ENCODE assay signal across 9 cellular contexts in the genomic region with DNA sequence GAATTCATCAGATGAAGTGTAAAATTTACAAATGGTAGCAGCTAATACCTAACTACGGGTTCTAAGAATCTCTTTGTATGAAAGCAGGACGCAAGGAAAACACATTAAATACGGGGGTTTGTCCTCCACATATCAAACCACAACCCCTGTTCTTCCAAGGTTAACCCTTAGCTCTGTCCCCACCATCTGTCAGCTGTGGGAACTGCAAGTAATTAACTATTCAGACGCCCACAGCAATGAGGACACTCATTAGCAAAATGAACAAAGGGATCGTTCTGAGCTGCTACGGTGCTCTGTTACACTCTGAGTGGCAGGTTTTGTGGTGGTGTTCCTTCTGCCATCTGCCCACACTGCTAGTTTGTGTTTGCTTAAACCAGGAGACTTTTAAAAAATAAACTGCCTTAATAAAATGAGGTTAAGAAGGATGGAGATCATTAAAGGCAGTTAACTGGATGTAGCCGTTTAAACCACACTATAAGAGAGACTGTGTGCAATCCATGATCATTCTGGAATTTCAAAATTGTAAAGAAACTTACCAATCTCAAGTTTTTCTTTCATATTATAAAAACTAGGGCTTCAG. TPM values are rescaled to one million over a fixed set of nuclear protein-coding genes. Genes with fewer than 3 reads are reported as not detected.
DNase-seq lines count a peak whose midpoint lies in the region; ATAC-seq and TF ChIP-seq lines count a peak whose summit lies in the region.
"Had no signal": no experiment of that assay in that cellular context is flagged by ENCODE, and none has a peak within 500 bp of the region (broad histone marks: within the 10 kb centered on the region; RNA-seq: fewer than 3 reads in every experiment).

No MANE protein-coding gene starts in this region.

- H3K36me3 ChIP-seq in Caco-2 (ENCODE audit: control insufficient read depth, insufficient read depth, low read length) = no peaks in the 10 kb centered on the region

- H3K9me3 ChIP-seq in Caco-2 = no peaks in the 10 kb centered on the region

- ATAC-seq in GM19025 (IDR thresholded peaks at IDR 0.05; ENCODE audit: low read depth, unreplicated experiment) (peak; percentile 85), HG03097 (IDR thresholded peaks at IDR 0.05; ENCODE audit: low FRiP score, unreplicated experiment) (peak; percentile 79), left lobe of liver (peak; percentile 71)
- ATAC-seq in activated naive CD8-positive, alpha-beta T cell treated with anti-CD3 and anti-CD28 coated beads, Interleukin-2, amount 50 U/mL, for 24 hours = peak; percentile 80

- intact Hi-C loops in Caco-2 (cut with micrococcal nuclease; ENCODE audit: unreplicated experiment) = loop anchor here (1.0 kb wide), 1 partner anchor 132 kb away; no protein-coding TSS in a partner anchor

- H3K4me3 Mint-ChIP-seq in Caco-2 (ENCODE audit: unreplicated experiment) = no peak overlapping the region
- no peak overlapping the region for H3K4me3 Mint-ChIP-seq in activated naive CD8-positive, alpha-beta T cell treated with anti-CD3 and anti-CD28 coated beads, Interleukin-2, amount 50 U/mL, for 24 hours

- H3K4me1 Mint-ChIP-seq in Caco-2 (ENCODE audit: low read depth, unreplicated experiment) = no peaks in the 10 kb centered on the region
- no peaks in the 10 kb centered on the region for H3K4me1 Mint-ChIP-seq in activated naive CD8-positive, alpha-beta T cell treated with anti-CD3 and anti-CD28 coated beads, Interleukin-2, amount 50 U/mL, for 24 hours

- H3K9me3 Mint-ChIP-seq in Caco-2 (ENCODE audit: unreplicated experiment) = no peaks in the 10 kb centered on the region
- no peaks in the 10 kb centered on the region for H3K9me3 Mint-ChIP-seq in activated naive CD8-positive, alpha-beta T cell treated with anti-CD3 and anti-CD28 coated beads, Interleukin-2, amount 50 U/mL, for 24 hours

- no peak overlapping the region for H3K4me3 ChIP-seq in Caco-2 (ENCODE audit: low read depth, low read length)

- H3K27me3 Mint-ChIP-seq in Caco-2 (ENCODE audit: insufficient read depth, unreplicated experiment) = peaks cover 8% of the 10 kb centered on the region
- H3K27me3 Mint-ChIP-seq in activated naive CD8-positive, alpha-beta T cell treated with anti-CD3 and anti-CD28 coated beads, Interleukin-2, amount 50 U/mL, for 24 hours = peaks cover 20% of the 10 kb centered on the region

- no peak overlapping the region for H3K27ac Mint-ChIP-seq in Caco-2 (ENCODE audit: unreplicated experiment)
- H3K27ac Mint-ChIP-seq in activated naive CD8-positive, alpha-beta T cell treated with anti-CD3 and anti-CD28 coated beads, Interleukin-2, amount 50 U/mL, for 24 hours = no peak overlapping the region

- H3K4me1 ChIP-seq in Caco-2 = no peaks in the 10 kb centered on the region
- H3K4me1 ChIP-seq: parathyroid adenoma had no signal

- POLR2A ChIA-PET in Caco-2 (lab: Charles Lee) = no interaction called here

- CTCF ChIA-PET in Caco-2 (lab: Charles Lee) = interaction anchor here (0.6 to 3.8 kb wide), 8 partner anchors 21 to 142 kb away, joined by 3 to 54 read pairs (median 4); no protein-coding TSS in a partner anchor

- DNase-seq in Caco-2 = peak; percentile 58 to 72
- peak; percentile 12 for DNase-seq in NCI-H226
- peak; percentile 45 for DNase-seq in activated naive CD8-positive, alpha-beta T cell treated with anti-CD3 and anti-CD28 coated beads, Interleukin-2, amount 50 U/mL, for 24 hours
- DNase-seq in left lobe of liver (ENCODE audit: low spot score) = no peak
- no peak for DNase-seq in NCI-H446 treated with DMSO at 0.1 percent for 48 hours (lab: John Stamatoyannopoulos, UW)
- DNase-seq in activated CD8-positive, alpha-beta memory T cell treated with anti-CD3 and anti-CD28 coated beads, Interleukin-2, amount 50 U/mL, for 48 hours = no peak

- no TSS peak for BruUV-seq in Caco-2 (replicated peaks; lab: Mats Ljungman, UMichigan)

- H3K36me3 Mint-ChIP-seq in Caco-2 (ENCODE audit: insufficient read depth, unreplicated experiment) = no peaks in the 10 kb centered on the region
- no peaks in the 10 kb centered on the region for H3K36me3 Mint-ChIP-seq in activated naive CD8-positive, alpha-beta T cell treated with anti-CD3 and anti-CD28 coated beads, Interleukin-2, amount 50 U/mL, for 24 hours (ENCODE audit: low read depth)

- no peaks in the 10 kb centered on the region for H3K27me3 ChIP-seq in Caco-2 (replicated peaks; ENCODE audit: control insufficient read depth, insufficient read depth, low read length)

- peak; percentile 63 to 84 for TF ChIP-seq CTCF in Caco-2 (IDR thresholded peaks at IDR 0.05; ENCODE audit: insufficient read depth in 1 of 2, low read depth in 1 of 2, low read length in 1 of 2, severe bottlenecking in 1 of 2, unreplicated experiment in 1 of 2)

RNA-seq across cellular contexts. Expression of a gene that starts 51.4 kb away (rescaled TPM):
- total RNA-seq in Caco-2 (2022) (not detected in 2 replicates), left lobe of liver (not detected)

Comparison
In these comparisons a context has a peak if more than half of its experiments do, and no peak if none do; other contexts are left out.
1. DNase-seq: peak in Caco-2 (2 of 2), NCI-H226 (single experiment) and activated naive CD8-positive, alpha-beta T cell treated with anti-CD3 and anti-CD28 coated beads, Interleukin-2, amount 50 U/mL, for 24 hours (single experiment); none in left lobe of liver (single experiment), NCI-H446 treated with DMSO at 0.1 percent for 48 hours (single experiment) and activated CD8-positive, alpha-beta memory T cell treated with anti-CD3 and anti-CD28 coated beads, Interleukin-2, amount 50 U/mL, for 48 hours (single experiment).
2. Peak in every context shown above with its lines, with median percentiles within 50 percentile points of each other: ATAC-seq.